ENCODE assay signal across 13 cellular contexts in the genomic region with DNA sequence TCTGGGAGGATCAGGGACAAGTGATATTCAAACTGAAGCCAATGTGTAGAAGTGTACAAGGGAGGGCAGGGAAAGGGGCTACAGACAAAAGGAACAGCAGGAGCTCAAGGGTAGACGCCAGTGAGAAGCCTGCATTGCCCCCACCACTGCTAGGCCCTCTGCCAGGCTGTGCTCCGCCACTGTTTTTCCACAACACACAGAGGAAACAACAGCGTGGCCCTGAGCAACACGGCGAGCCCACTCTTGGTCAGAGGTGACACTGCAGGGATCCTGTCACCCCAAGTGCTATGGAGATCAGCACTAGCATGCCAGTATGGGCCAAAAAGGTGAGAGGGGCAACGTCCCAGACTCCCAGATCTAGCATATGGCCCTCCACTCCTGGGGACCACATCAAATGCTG. TPM values are rescaled to one million over a fixed set of nuclear protein-coding genes. Genes with fewer than 3 reads are reported as not detected.
A peak's percentile ranks its signal among the peaks of the same experiment; 100 is the strongest.
DNase-seq lines count a peak whose midpoint lies in the region; TF ChIP-seq lines count a peak whose summit lies in the region.
"Had no signal": no experiment of that assay in that cellular context is flagged by ENCODE, and none has a peak within 500 bp of the region (broad histone marks: within the 10 kb centered on the region; RNA-seq: fewer than 3 reads in every experiment).

No MANE protein-coding gene starts in this region.

- peaks cover 59% of the 10 kb centered on the region for H3K4me1 Mint-ChIP-seq in activated T-helper 1 cell treated with anti-CD3 and anti-CD28 coated beads, Interleukin-12 subunit alpha, Interleukin-12 subunit beta, Interleukin-2, Interleukin-4 antibody, amounts not matched to agents 30 ng/mL and 10 ng/mL and 1 ng/mL, durations not matched to agents 14 hours and 24 hours and 36 hours (ENCODE audit: low read depth)

- H3K4me3 ChIP-seq in HEK293 (ENCODE audit: low read depth, low read length), result no peak overlapping the region
- no peak overlapping the region for H3K4me3 ChIP-seq in left ventricle myocardium inferior
- H3K4me3 ChIP-seq in skeletal muscle tissue (ENCODE audit: low read length in 3 of 3), result no peak overlapping the region
- H3K4me3 ChIP-seq: pancreas had no signal

- no peak overlapping the region for H3K27ac ChIP-seq in HEK293 (ENCODE audit: extremely low read depth, low read depth, low read length)
- H3K27ac ChIP-seq in left ventricle myocardium inferior (replicated peaks), result peak overlapping the region; percentile 75
- peak overlapping the region; percentile 66 for H3K27ac ChIP-seq in skeletal muscle tissue (ENCODE audit: low read depth, low read length)

- peak overlapping the region in 1 of 3 donors; percentile 16 for H3K9ac ChIP-seq in skeletal muscle tissue (ENCODE audit: low read depth in 1 of 3, low read length in 3 of 3)

- POLR2A ChIA-PET in HEK293 (lab: Yijun Ruan, JAX), result interaction anchor here (1.1 kb wide), 1 partner anchor 20 kb away, joined by 5 read pairs; no protein-coding TSS in a partner anchor

- intact Hi-C loops in activated T-helper 1 cell treated with anti-CD3 and anti-CD28 coated beads, Interleukin-12 subunit alpha, Interleukin-12 subunit beta, Interleukin-2, Interleukin-4 antibody, amounts not matched to agents 30 ng/mL and 10 ng/mL and 1 ng/mL, durations not matched to agents 14 hours and 24 hours and 36 hours (cut with micrococcal nuclease), result no loop called here
- intact Hi-C loops in left ventricle myocardium inferior (cut with micrococcal nuclease), result no loop called here

- no peak overlapping the region for H3K4me3 Mint-ChIP-seq in activated T-helper 1 cell treated with anti-CD3 and anti-CD28 coated beads, Interleukin-12 subunit alpha, Interleukin-12 subunit beta, Interleukin-2, Interleukin-4 antibody, amounts not matched to agents 30 ng/mL and 10 ng/mL and 1 ng/mL, durations not matched to agents 14 hours and 24 hours and 36 hours

- H3K9me3 ChIP-seq in HEK293 (ENCODE audit: control insufficient read depth, insufficient read depth, low read depth, low read length) (no peaks in the 10 kb centered on the region), left ventricle myocardium inferior (replicated peaks) (no peaks in the 10 kb centered on the region), skeletal muscle tissue (ENCODE audit: control insufficient read depth in 3 of 3, low read length in 3 of 3) (no peaks in the 10 kb centered on the region)
- H3K9me3 ChIP-seq: pancreas had no signal

- H3K27ac Mint-ChIP-seq in activated T-helper 1 cell treated with anti-CD3 and anti-CD28 coated beads, Interleukin-12 subunit alpha, Interleukin-12 subunit beta, Interleukin-2, Interleukin-4 antibody, amounts not matched to agents 30 ng/mL and 10 ng/mL and 1 ng/mL, durations not matched to agents 14 hours and 24 hours and 36 hours, result peak overlapping the region; percentile 50

- H3K36me3 Mint-ChIP-seq in activated T-helper 1 cell treated with anti-CD3 and anti-CD28 coated beads, Interleukin-12 subunit alpha, Interleukin-12 subunit beta, Interleukin-2, Interleukin-4 antibody, amounts not matched to agents 30 ng/mL and 10 ng/mL and 1 ng/mL, durations not matched to agents 14 hours and 24 hours and 36 hours (ENCODE audit: low read depth), result peaks cover 1% of the 10 kb centered on the region

- CTCF ChIA-PET in HEK293 (lab: Yijun Ruan, JAX), result interaction anchor here (1.0 to 3.5 kb wide), 6 partner anchors 8 to 380 kb away, joined by 3 to 19 read pairs (median 6); partner anchors contain the start of gene MYO18A

- no peaks in the 10 kb centered on the region for H3K27me3 ChIP-seq in left ventricle myocardium inferior (ENCODE audit: low read depth)
- H3K27me3 ChIP-seq in skeletal muscle tissue (ENCODE audit: control insufficient read depth in 3 of 3, insufficient read depth in 3 of 3, low read length in 3 of 3), result no peaks in the 10 kb centered on the region
- H3K27me3 ChIP-seq: pancreas had no signal

- TF ChIP-seq CTCF in HEK293 (tag by site-specific recombination; IDR thresholded peaks at IDR 0.05) (no peak), left ventricle myocardium inferior (IDR thresholded peaks at IDR 0.05; ENCODE audit: borderline replicate concordance) (no peak)

- no peaks in the 10 kb centered on the region for H3K9me3 Mint-ChIP-seq in activated T-helper 1 cell treated with anti-CD3 and anti-CD28 coated beads, Interleukin-12 subunit alpha, Interleukin-12 subunit beta, Interleukin-2, Interleukin-4 antibody, amounts not matched to agents 30 ng/mL and 10 ng/mL and 1 ng/mL, durations not matched to agents 14 hours and 24 hours and 36 hours

- H3K4me1 ChIP-seq in HEK293 (ENCODE audit: control insufficient read depth, insufficient read depth, low read length), result peaks cover 11% of the 10 kb centered on the region
- peaks cover 67% of the 10 kb centered on the region for H3K4me1 ChIP-seq in left ventricle myocardium inferior
- H3K4me1 ChIP-seq in skeletal muscle tissue (ENCODE audit: control insufficient read depth in 3 of 3, insufficient read depth in 3 of 3, low read length in 3 of 3), result peaks cover 36 to 50% (median 48%) of the 10 kb centered on the region in 3 donors

- H3K27me3 Mint-ChIP-seq in activated T-helper 1 cell treated with anti-CD3 and anti-CD28 coated beads, Interleukin-12 subunit alpha, Interleukin-12 subunit beta, Interleukin-2, Interleukin-4 antibody, amounts not matched to agents 30 ng/mL and 10 ng/mL and 1 ng/mL, durations not matched to agents 14 hours and 24 hours and 36 hours (ENCODE audit: insufficient read depth), result no peaks in the 10 kb centered on the region

- DNase-seq in activated T-helper 1 cell treated with anti-CD3 and anti-CD28 coated beads, Interleukin-12 subunit alpha, Interleukin-12 subunit beta, Interleukin-2, Interleukin-4 antibody, amounts not matched to agents 30 ng/mL and 10 ng/mL and 1 ng/mL, durations not matched to agents 14 hours and 24 hours and 36 hours (ENCODE audit: low spot score), result no peak
- DNase-seq in left ventricle myocardium inferior (no peak), NCI-H2227 (lab: John Stamatoyannopoulos, UW; ENCODE audit: unreplicated experiment) (no peak), T-helper 9 cell (no peak), NCI-H2196 treated with DMSO at 0.1 percent for 48 hours (lab: John Stamatoyannopoulos, UW; ENCODE audit: unreplicated experiment) (no peak)
- DNase-seq in stimulated activated naive CD4-positive, alpha-beta T cell treated with Interleukin-2 at 50 U/mL for 16 hours (lab: John Stamatoyannopoulos, UW), result no peak
- DNase-seq: activated CD4-positive, alpha-beta T cell treated with anti-CD3 and anti-CD28 coated beads for 48 hours; amniotic stem cell; COR-L47; NCI-H526; pancreas had no signal

- no peaks in the 10 kb centered on the region for H3K36me3 ChIP-seq in HEK293 (ENCODE audit: control insufficient read depth in 2 of 2, insufficient read depth in 1 of 2, low read length in 2 of 2)
- H3K36me3 ChIP-seq in left ventricle myocardium inferior, result no peaks in the 10 kb centered on the region
- H3K36me3 ChIP-seq in skeletal muscle tissue (ENCODE audit: control insufficient read depth in 3 of 3, insufficient read depth in 3 of 3, low read length in 3 of 3), result no peaks in the 10 kb centered on the region
- H3K36me3 ChIP-seq: pancreas had no signal

TF ChIP-seq in HEK293, 187 proteins besides CTCF, POLR2A, EP300 and RAD21:
- peak; percentile 62; the same call in 1 of the 2 replicates for TF ChIP-seq ZNF600 (tag by site-specific recombination; IDR thresholded peaks at IDR 0.05)
- TF ChIP-seq, protein P1, sequence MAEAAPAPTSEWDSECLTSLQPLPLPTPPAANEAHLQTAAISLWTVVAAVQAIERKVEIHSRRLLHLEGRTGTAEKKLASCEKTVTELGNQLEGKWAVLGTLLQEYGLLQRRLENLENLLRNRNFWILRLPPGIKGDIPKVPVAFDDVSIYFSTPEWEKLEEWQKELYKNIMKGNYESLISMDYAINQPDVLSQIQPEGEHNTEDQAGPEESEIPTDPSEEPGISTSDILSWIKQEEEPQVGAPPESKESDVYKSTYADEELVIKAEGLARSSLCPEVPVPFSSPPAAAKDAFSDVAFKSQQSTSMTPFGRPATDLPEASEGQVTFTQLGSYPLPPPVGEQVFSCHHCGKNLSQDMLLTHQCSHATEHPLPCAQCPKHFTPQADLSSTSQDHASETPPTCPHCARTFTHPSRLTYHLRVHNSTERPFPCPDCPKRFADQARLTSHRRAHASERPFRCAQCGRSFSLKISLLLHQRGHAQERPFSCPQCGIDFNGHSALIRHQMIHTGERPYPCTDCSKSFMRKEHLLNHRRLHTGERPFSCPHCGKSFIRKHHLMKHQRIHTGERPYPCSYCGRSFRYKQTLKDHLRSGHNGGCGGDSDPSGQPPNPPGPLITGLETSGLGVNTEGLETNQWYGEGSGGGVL (tag by site-specific recombination; IDR thresholded peaks at IDR 0.05), result no peak

RNA-seq across cellular contexts. Expression of gene MYO18A, which starts 23.4 kb away (rescaled TPM):
- total RNA-seq in activated T-helper 1 cell treated with anti-CD3 and anti-CD28 coated beads, Interleukin-12 subunit alpha, Interleukin-12 subunit beta, Interleukin-2, Interleukin-4 antibody, amounts not matched to agents 30 ng/mL and 10 ng/mL and 1 ng/mL, durations not matched to agents 14 hours and 24 hours and 36 hours, result 38.2 and 40.5 TPM in 2 replicates
- total RNA-seq in left ventricle myocardium inferior (397 TPM), skeletal muscle tissue (171 TPM)
